ENCODE assay signal across 16 cellular contexts in the genomic region with DNA sequence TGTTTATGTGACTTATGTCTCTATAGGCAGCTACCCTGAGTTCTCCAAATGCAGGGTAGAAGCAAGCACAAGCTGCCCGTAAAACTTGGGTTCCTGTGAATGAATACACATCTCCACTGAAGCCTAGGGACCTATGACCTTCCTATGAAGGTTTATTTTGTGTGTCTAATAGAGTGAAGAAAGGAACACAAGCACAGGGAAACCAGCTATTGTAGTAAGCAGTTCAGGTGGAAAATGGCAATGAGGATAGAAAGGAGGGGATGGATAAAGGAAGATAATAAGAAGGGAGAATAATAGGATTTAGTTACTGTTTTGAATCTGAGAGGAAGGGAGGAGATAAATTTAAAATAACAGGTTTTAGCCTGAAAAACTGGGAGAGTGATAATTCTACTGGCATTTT.
"Had no signal": no experiment of that assay in that cellular context is flagged by ENCODE, and none has a peak within 500 bp of the region (broad histone marks: within the 10 kb centered on the region; RNA-seq: fewer than 3 reads in every experiment).

No MANE protein-coding gene starts in this region.

- H3K9me3 ChIP-seq: ovary, thyroid gland had no signal

- H3K27me3 ChIP-seq: ovary, thyroid gland had no signal

- ATAC-seq: activated CD8-positive, alpha-beta T cell treated with anti-CD3 and anti-CD28 coated beads for 36 hours; activated T-cell treated with anti-CD3 and anti-CD28 coated beads, Interleukin-2, amount 50 U/mL, for 72 hours; natural killer cell treated with Interleukin-12 subunit alpha and Interleukin-12 subunit beta and Interleukin-15 and Interleukin-18, amount 100 ng/mL, for 72 hours; stimulated activated naive B cell treated with anti-CD40 and anti-IgM and Interleukin-4, amounts not matched to agents 10 μg/mL and 1 μg/mL and 100 μg/mL, for 72 hours had no signal

- H3K36me3 Mint-ChIP-seq: natural killer cell treated with Interleukin-12 subunit alpha and Interleukin-12 subunit beta and Interleukin-15 and Interleukin-18, amount 100 ng/mL, for 72 hours had no signal

- H3K4me3 Mint-ChIP-seq: activated CD4-positive, alpha-beta T cell treated with anti-CD3 and anti-CD28 coated beads, Interleukin-2, amount 10 ng/mL, durations not matched to agents 24 days and 14 days; activated CD8-positive, alpha-beta T cell treated with anti-CD3 and anti-CD28 coated beads for 36 hours; activated naive CD8-positive, alpha-beta T cell; activated T-cell treated with anti-CD3 and anti-CD28 coated beads, Interleukin-2, amount 50 U/mL, for 72 hours; natural killer cell treated with Interleukin-12 subunit alpha and Interleukin-12 subunit beta and Interleukin-15 and Interleukin-18, amount 100 ng/mL, for 72 hours; stimulated activated naive B cell treated with anti-CD40 and anti-IgM and Interleukin-4, amounts not matched to agents 10 μg/mL and 1 μg/mL and 100 μg/mL, for 72 hours had no signal

- H3K9me3 Mint-ChIP-seq: activated CD4-positive, alpha-beta T cell treated with anti-CD3 and anti-CD28 coated beads, Interleukin-2, amount 10 ng/mL, durations not matched to agents 24 days and 14 days; activated CD8-positive, alpha-beta T cell treated with anti-CD3 and anti-CD28 coated beads for 36 hours; activated T-cell treated with anti-CD3 and anti-CD28 coated beads, Interleukin-2, amount 50 U/mL, for 72 hours; natural killer cell treated with Interleukin-12 subunit alpha and Interleukin-12 subunit beta and Interleukin-15 and Interleukin-18, amount 100 ng/mL, for 72 hours; stimulated activated naive B cell treated with anti-CD40 and anti-IgM and Interleukin-4, amounts not matched to agents 10 μg/mL and 1 μg/mL and 100 μg/mL, for 72 hours had no signal

- DNase-seq: activated CD4-positive, alpha-beta T cell treated with anti-CD3 and anti-CD28 coated beads, Interleukin-2, amount 10 ng/mL, durations not matched to agents 24 days and 14 days; activated CD8-positive, alpha-beta T cell treated with anti-CD3 and anti-CD28 coated beads for 36 hours; activated gamma-delta T cell treated with Interleukin-2 at 50 U/mL for 16 hours; activated T-cell treated with anti-CD3 and anti-CD28 coated beads, Interleukin-2, amount 50 U/mL, for 72 hours; dermis blood vessel endothelial cell; effector memory CD4-positive, alpha-beta T cell; hippocampal formation; left colon; ovary; stimulated activated naive B cell treated with anti-CD40 and anti-IgM and Interleukin-4, amounts not matched to agents 10 μg/mL and 1 μg/mL and 100 μg/mL, for 72 hours; T-helper 1 cell; T-helper 9 cell; thyroid gland had no signal

- H3K27ac Mint-ChIP-seq: activated CD4-positive, alpha-beta T cell treated with anti-CD3 and anti-CD28 coated beads, Interleukin-2, amount 10 ng/mL, durations not matched to agents 24 days and 14 days; activated CD8-positive, alpha-beta T cell treated with anti-CD3 and anti-CD28 coated beads for 36 hours; activated naive CD8-positive, alpha-beta T cell; activated T-cell treated with anti-CD3 and anti-CD28 coated beads, Interleukin-2, amount 50 U/mL, for 72 hours; natural killer cell treated with Interleukin-12 subunit alpha and Interleukin-12 subunit beta and Interleukin-15 and Interleukin-18, amount 100 ng/mL, for 72 hours; stimulated activated naive B cell treated with anti-CD40 and anti-IgM and Interleukin-4, amounts not matched to agents 10 μg/mL and 1 μg/mL and 100 μg/mL, for 72 hours had no signal

- H3K36me3 ChIP-seq: ovary, thyroid gland had no signal

- H3K27ac ChIP-seq: ovary, thyroid gland had no signal

- H3K27me3 Mint-ChIP-seq: activated CD8-positive, alpha-beta T cell treated with anti-CD3 and anti-CD28 coated beads for 36 hours; stimulated activated naive B cell treated with anti-CD40 and anti-IgM and Interleukin-4, amounts not matched to agents 10 μg/mL and 1 μg/mL and 100 μg/mL, for 72 hours had no signal

- H3K4me3 ChIP-seq: lung, ovary, thyroid gland had no signal
